Comparison of ENCODE assay signal across 21 cellular contexts in genomic region chrX:29308726-29309125, GRCh38.
"Had no signal": no experiment of that assay in that cellular context is flagged by ENCODE, and none has a peak within 500 bp of the region (broad histone marks: within the 10 kb centered on the region; RNA-seq: fewer than 3 reads in every experiment).

No MANE protein-coding gene starts in this region.

- H3K27ac ChIP-seq: epithelial cell of prostate, esophagus muscularis mucosa, gastrocnemius medialis, neutrophil, suprapubic skin, thyroid gland had no signal

- H3K4me1 Mint-ChIP-seq: central memory CD8-positive, alpha-beta T cell; naive B cell; nephron had no signal

- H3K36me3 Mint-ChIP-seq: naive B cell, type B pancreatic cell had no signal

- ATAC-seq: gastrocnemius medialis, left colon, left ventricle myocardium superior, right cardiac atrium had no signal

- H3K4me3 ChIP-seq: esophagus muscularis mucosa, gastrocnemius medialis, lung, smooth muscle cell, suprapubic skin, thyroid gland had no signal

- H3K4me1 ChIP-seq: esophagus muscularis mucosa, gastrocnemius medialis, suprapubic skin, thyroid gland had no signal

- H3K36me3 ChIP-seq: esophagus muscularis mucosa, gastrocnemius medialis, neutrophil, suprapubic skin, thyroid gland had no signal

- DNase-seq: cortex of kidney; effector memory CD4-positive, alpha-beta T cell; gastrocnemius medialis; glutamatergic neuron; left colon; left ventricle myocardium superior; mesenchymal stem cell; naive B cell; right cardiac atrium; stimulated activated CD4-positive, alpha-beta T cell treated with anti-CD3 and anti-CD28 coated beads, Interleukin-2, amount 100 ng/mL, for 48 hours; stimulated activated naive CD4-positive, alpha-beta T cell treated with Interleukin-2 at 50 U/mL for 16 hours; thyroid gland had no signal

- H3K4me2 ChIP-seq: smooth muscle cell had no signal

- H3K9me3 Mint-ChIP-seq: type B pancreatic cell had no signal

- H3K27me3 ChIP-seq: esophagus muscularis mucosa, gastrocnemius medialis, neutrophil, suprapubic skin, thyroid gland had no signal

- H3K9me3 ChIP-seq: esophagus muscularis mucosa, gastrocnemius medialis, neutrophil, suprapubic skin, thyroid gland had no signal

- H3K27me3 Mint-ChIP-seq: central memory CD8-positive, alpha-beta T cell; naive B cell had no signal

- H3K4me3 Mint-ChIP-seq: central memory CD8-positive, alpha-beta T cell; naive B cell; nephron; type B pancreatic cell had no signal

- H3K27ac Mint-ChIP-seq: naive B cell, nephron, type B pancreatic cell had no signal
